23 cellular contexts compared by ENCODE assay signal in the genomic region with DNA sequence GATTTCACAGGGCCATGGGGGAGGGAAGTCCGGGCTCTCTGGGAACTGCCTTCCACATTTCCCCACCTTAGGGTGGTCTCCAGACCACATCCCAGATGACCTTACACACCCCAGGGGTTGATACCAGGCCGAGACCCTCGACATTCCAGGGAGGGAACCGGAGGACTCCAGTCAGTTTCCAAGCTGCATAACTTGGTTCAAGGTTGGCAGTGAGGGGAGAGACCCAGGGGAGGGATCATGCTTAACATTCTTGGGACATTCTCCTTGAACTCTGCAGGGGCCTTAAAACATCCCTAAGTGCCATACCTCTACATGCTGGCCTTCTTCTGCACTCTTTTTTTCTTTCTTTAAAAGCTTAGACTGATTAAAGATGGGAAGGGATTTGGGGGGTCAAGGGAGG.
"Had no signal": no experiment of that assay in that cellular context is flagged by ENCODE, and none has a peak within 500 bp of the region (broad histone marks: within the 10 kb centered on the region; RNA-seq: fewer than 3 reads in every experiment).

No MANE protein-coding gene starts in this region.

- H3K9me3 ChIP-seq: heart left ventricle, left lung, lower lobe of right lung, neutrophil, pancreas, prostate gland, sigmoid colon, spleen, suprapubic skin, thoracic aorta, tibial artery, upper lobe of right lung had no signal

- H3K4me1 ChIP-seq: left lung, lower lobe of right lung, pancreas, prostate gland, sigmoid colon, tibial artery, upper lobe of right lung had no signal

- H3K4me1 Mint-ChIP-seq: immature natural killer cell; natural killer cell; stimulated activated effector memory CD8-positive, alpha-beta T cell treated with anti-CD3 and anti-CD28 coated beads, Interleukin-12 subunit alpha, Interleukin-12 subunit beta, amount 100 ng/mL, for 72 hours had no signal

- ATAC-seq: natural killer cell; stimulated activated effector memory CD8-positive, alpha-beta T cell treated with anti-CD3 and anti-CD28 coated beads, Interleukin-12 subunit alpha, Interleukin-12 subunit beta, amount 100 ng/mL, for 72 hours had no signal

- H3K27ac ChIP-seq: heart left ventricle, left lung, lower lobe of right lung, neutrophil, pancreas, prostate gland, sigmoid colon, spleen, suprapubic skin, thoracic aorta, tibial artery, upper lobe of right lung had no signal

- H3K9me3 Mint-ChIP-seq: immature natural killer cell; naive B cell; natural killer cell; stimulated activated effector memory CD8-positive, alpha-beta T cell treated with anti-CD3 and anti-CD28 coated beads, Interleukin-12 subunit alpha, Interleukin-12 subunit beta, amount 100 ng/mL, for 72 hours; stimulated activated naive CD8-positive, alpha-beta T cell treated with anti-CD3 and anti-CD28 coated beads, Interleukin-15, Interleukin-2, amounts not matched to agents 100 ng/mL and 50 ng/mL, for 24 hours had no signal

- H3K36me3 Mint-ChIP-seq: immature natural killer cell; naive B cell; natural killer cell; stimulated activated effector memory CD8-positive, alpha-beta T cell treated with anti-CD3 and anti-CD28 coated beads, Interleukin-12 subunit alpha, Interleukin-12 subunit beta, amount 100 ng/mL, for 72 hours had no signal

- H3K4me3 ChIP-seq: heart left ventricle, left lung, lower lobe of right lung, pancreas, prostate gland, sigmoid colon, spleen, suprapubic skin, thoracic aorta, tibial artery, upper lobe of right lung had no signal

- H3K4me3 Mint-ChIP-seq: immature natural killer cell; naive B cell; natural killer cell; stimulated activated effector memory CD8-positive, alpha-beta T cell treated with anti-CD3 and anti-CD28 coated beads, Interleukin-12 subunit alpha, Interleukin-12 subunit beta, amount 100 ng/mL, for 72 hours; stimulated activated naive CD8-positive, alpha-beta T cell treated with anti-CD3 and anti-CD28 coated beads, Interleukin-15, Interleukin-2, amounts not matched to agents 100 ng/mL and 50 ng/mL, for 24 hours had no signal

- H3K27ac Mint-ChIP-seq: immature natural killer cell; naive B cell; natural killer cell; stimulated activated effector memory CD8-positive, alpha-beta T cell treated with anti-CD3 and anti-CD28 coated beads, Interleukin-12 subunit alpha, Interleukin-12 subunit beta, amount 100 ng/mL, for 72 hours; stimulated activated naive CD8-positive, alpha-beta T cell treated with anti-CD3 and anti-CD28 coated beads, Interleukin-15, Interleukin-2, amounts not matched to agents 100 ng/mL and 50 ng/mL, for 24 hours had no signal

- FAIRE-seq: islet of Langerhans, kidney, pancreas, small intestine, urothelium cell line had no signal

- DNase-seq: heart left ventricle; immature natural killer cell; kidney; left lung; lower lobe of right lung; naive B cell; natural killer cell; sigmoid colon; small intestine; spleen; stimulated activated CD4-positive, alpha-beta T cell treated with anti-CD3 and anti-CD28 coated beads, Interleukin-4, amount 100 ng/mL, for 24 hours; stimulated activated naive CD4-positive, alpha-beta T cell; upper lobe of right lung had no signal

- H3K36me3 ChIP-seq: heart left ventricle, left lung, lower lobe of right lung, neutrophil, pancreas, prostate gland, sigmoid colon, spleen, suprapubic skin, thoracic aorta, tibial artery, upper lobe of right lung had no signal

- H3K27me3 ChIP-seq: pancreas had no signal
